Comparison of ENCODE assay signal across 17 cellular contexts in genomic region chr4:155094421-155094820, GRCh38.
A peak's percentile ranks its signal among the peaks of the same experiment; 100 is the strongest.
DNase-seq lines count a peak whose midpoint lies in the region; ATAC-seq and TF ChIP-seq lines count a peak whose summit lies in the region.
"Had no signal": no experiment of that assay in that cellular context is flagged by ENCODE, and none has a peak within 500 bp of the region (broad histone marks: within the 10 kb centered on the region; RNA-seq: fewer than 3 reads in every experiment).

No MANE protein-coding gene starts in this region.

- H3K4me1 Mint-ChIP-seq in mesothelial cell of epicardium: no peaks in the 10 kb centered on the region
- H3K4me1 Mint-ChIP-seq: CD4-positive, CD25-positive, alpha-beta regulatory T cell had no signal

- peaks cover 23% of the 10 kb centered on the region for H3K27me3 Mint-ChIP-seq in mesothelial cell of epicardium (ENCODE audit: low read depth)
- H3K27me3 Mint-ChIP-seq: CD4-positive, CD25-positive, alpha-beta regulatory T cell had no signal

- TF ChIP-seq CTCF in cardiac fibroblast (IDR thresholded peaks at IDR 0.05; ENCODE audit: low read depth, low read length): no peak
- TF ChIP-seq CTCF in fibroblast of the aortic adventitia (IDR thresholded peaks at IDR 0.05; ENCODE audit: insufficient read depth, low read length): no peak
- no peak for TF ChIP-seq CTCF in mesothelial cell of epicardium (IDR thresholded peaks at IDR 0.05; ENCODE audit: unreplicated experiment)

- no peak for ATAC-seq in HG02884 (IDR thresholded peaks at IDR 0.05; ENCODE audit: unreplicated experiment)
- ATAC-seq in left cardiac atrium: no peak

- intact Hi-C loops in left cardiac atrium (cut with DNase I): no loop called here

- peak; percentile 43 for DNase-seq in HCEC 1CT
- DNase-seq in cardiac fibroblast (ENCODE audit: low read depth in 2 of 2): peak; percentile 52 to 69
- peak; percentile 81 for DNase-seq in fibroblast of the aortic adventitia (ENCODE audit: low read depth)
- DNase-seq in SKM-1 (lab: John Stamatoyannopoulos, UW; ENCODE audit: unreplicated experiment): no peak
- no peak for DNase-seq in mesothelial cell of epicardium (ENCODE audit: low spot score in 2 of 2, unreplicated experiment in 2 of 2)
- DNase-seq in left cardiac atrium: no peak
- DNase-seq: CD4-positive, CD25-positive, alpha-beta regulatory T cell; COR-L47; DMS 273 treated with DMSO at 0.1 percent for 48 hours; DMS79 treated with DMSO at 0.1 percent for 48 hours; Karpas-422; NCI-H1694 treated with DMSO at 0.1 percent for 48 hours; NCI-H2081 treated with DMSO at 0.1 percent for 48 hours; NCI-H2171 treated with DMSO at 0.1 percent for 48 hours; NCI-H526; Peyer's patch had no signal

- H3K4me3 ChIP-seq in cardiac fibroblast (replicated peaks in 1 of 2; ENCODE audit: low read depth in 2 of 2, low read length in 2 of 2) (no peak overlapping the region), fibroblast of the aortic adventitia (ENCODE audit: low read depth, low read length) (no peak overlapping the region)
- H3K4me3 ChIP-seq: Peyer's patch had no signal

- no peaks in the 10 kb centered on the region for H3K9me3 Mint-ChIP-seq in mesothelial cell of epicardium

- no peak overlapping the region for H3K4me3 Mint-ChIP-seq in mesothelial cell of epicardium
- H3K4me3 Mint-ChIP-seq: CD4-positive, CD25-positive, alpha-beta regulatory T cell had no signal

- no peak overlapping the region for H3K27ac Mint-ChIP-seq in mesothelial cell of epicardium
- H3K27ac Mint-ChIP-seq: CD4-positive, CD25-positive, alpha-beta regulatory T cell had no signal

- H3K36me3 Mint-ChIP-seq in mesothelial cell of epicardium: no peaks in the 10 kb centered on the region
- H3K36me3 Mint-ChIP-seq: CD4-positive, CD25-positive, alpha-beta regulatory T cell had no signal

Comparison
In these comparisons a context has a peak if more than half of its experiments do, and no peak if none do; other contexts are left out.
1. DNase-seq: peak in HCEC 1CT (single experiment), cardiac fibroblast (2 of 2) and fibroblast of the aortic adventitia (single experiment); none in SKM-1 (single experiment), mesothelial cell of epicardium (0 of 2) and left cardiac atrium (single experiment).